ENCODE assay signal across 1 cellular context in the genomic region with DNA sequence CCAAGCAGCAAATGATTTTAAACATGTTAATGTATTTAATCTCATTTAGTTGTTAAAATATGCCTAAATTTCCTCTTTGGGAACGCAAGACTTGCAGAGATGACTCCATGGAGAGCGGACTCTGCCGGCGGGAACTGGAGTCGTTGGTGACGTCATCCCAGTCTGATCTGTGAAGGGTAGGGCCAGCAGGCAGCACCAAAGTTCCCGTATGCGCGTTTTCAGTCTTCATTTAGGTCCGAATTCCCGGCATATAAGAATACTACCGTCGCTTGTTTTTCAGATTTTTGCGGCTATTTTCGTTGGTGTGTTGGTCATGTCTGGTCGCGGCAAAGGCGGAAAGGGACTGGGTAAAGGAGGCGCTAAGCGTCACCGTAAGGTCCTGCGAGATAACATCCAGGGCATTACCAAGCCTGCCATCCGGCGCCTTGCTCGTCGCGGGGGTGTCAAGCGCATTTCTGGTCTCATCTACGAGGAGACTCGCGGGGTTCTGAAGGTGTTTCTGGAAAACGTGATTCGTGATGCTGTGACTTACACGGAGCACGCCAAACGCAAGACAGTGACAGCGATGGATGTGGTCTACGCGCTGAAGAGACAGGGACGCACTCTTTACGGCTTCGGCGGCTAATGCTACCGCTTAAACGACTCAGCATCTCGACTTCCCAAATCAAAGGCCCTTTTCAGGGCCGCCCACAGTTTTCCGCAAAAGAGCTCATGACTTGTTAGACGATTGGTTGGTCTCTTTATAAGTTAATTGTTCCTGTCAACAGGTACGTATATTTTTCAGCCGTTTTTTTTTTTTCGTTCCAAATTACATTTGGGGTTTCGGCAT.
A peak's percentile ranks its signal among the peaks of the same experiment; 100 is the strongest.
TF ChIP-seq lines count a peak whose summit lies in the region.

No MANE protein-coding gene starts in this region.

TF ChIP-seq in HepG2, 621 proteins besides CTCF, POLR2A, EP300 and RAD21 (continued from another document and continues in another):
- TF ChIP-seq, protein P1, sequence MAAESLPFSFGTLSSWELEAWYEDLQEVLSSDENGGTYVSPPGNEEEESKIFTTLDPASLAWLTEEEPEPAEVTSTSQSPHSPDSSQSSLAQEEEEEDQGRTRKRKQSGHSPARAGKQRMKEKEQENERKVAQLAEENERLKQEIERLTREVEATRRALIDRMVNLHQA (CRISPR knock-in tag; IDR thresholded peaks at IDR 0.05), result no peak
- TF ChIP-seq GFI1 (CRISPR knock-in tag; IDR thresholded peaks at IDR 0.05; ENCODE audit: borderline replicate concordance) (peak; percentile 71), ZNF839 (CRISPR knock-in tag; IDR thresholded peaks at IDR 0.05; ENCODE audit: borderline replicate concordance) (no peak; the same call in none of the 2 replicates), ZNF34 (CRISPR knock-in tag; IDR thresholded peaks at IDR 0.05; ENCODE audit: borderline replicate concordance) (0 out of 2 replicates have a peak, but pooled peaks have one; percentile 20), U2AF1 (optimal IDR thresholded peaks at IDR 0.05; ENCODE audit: low read depth, low read length) (peak; percentile 87), HNRNPUL1 (IDR thresholded peaks at IDR 0.05; ENCODE audit: low read depth, low read length) (no peak), HCFC1 (IDR thresholded peaks at IDR 0.05; ENCODE audit: low read depth, low read length) (0 out of 2 replicates have a peak, but pooled peaks have one; percentile 43), ZNF468 (CRISPR knock-in tag; IDR thresholded peaks at IDR 0.05) (no peak), HDAC1 (CRISPR knock-in tag; IDR thresholded peaks at IDR 0.05) (peak; percentile 93), GMEB2 (CRISPR knock-in tag; IDR thresholded peaks at IDR 0.05; ENCODE audit: low read depth) (no peak), REL (CRISPR knock-in tag; conservative IDR thresholded peaks at IDR 0.05) (peak; percentile 47; the same call in 1 of the 2 replicates), MAFF (IDR thresholded peaks at IDR 0.05; ENCODE audit: low read depth, low read length) (no peak), ZEB1 (IDR thresholded peaks at IDR 0.05; ENCODE audit: insufficient replicate concordance, low read depth) (peak; percentile 92), ZNF329 (CRISPR knock-in tag; IDR thresholded peaks at IDR 0.05; ENCODE audit: low read depth) (peak; percentile 71; the same call in 1 of the 2 replicates), NCOR1 (IDR thresholded peaks at IDR 0.05; ENCODE audit: borderline replicate concordance, low read length) (no peak), ETV5 (CRISPR knock-in tag; IDR thresholded peaks at IDR 0.05; ENCODE audit: borderline replicate concordance) (no peak), KLF11 (CRISPR knock-in tag; IDR thresholded peaks at IDR 0.05) (peak; percentile 53; the same call in 1 of the 2 replicates), SMAD1 (CRISPR knock-in tag; IDR thresholded peaks at IDR 0.05; ENCODE audit: borderline replicate concordance, low read depth) (no peak), ZNF660 (CRISPR knock-in tag; IDR thresholded peaks at IDR 0.05; ENCODE audit: borderline replicate concordance, low read depth) (0 out of 2 replicates have a peak, but pooled peaks have one; percentile 42), ZNF652 (CRISPR knock-in tag; IDR thresholded peaks at IDR 0.05; ENCODE audit: borderline replicate concordance, low read depth) (no peak; the same call in 1 of the 2 replicates), NONO (IDR thresholded peaks at IDR 0.05) (no peak), NONO (CRISPR knock-in tag; conservative IDR thresholded peaks at IDR 0.05) (peak; percentile 73; the same call in 1 of the 2 replicates), ZNF816 (CRISPR knock-in tag; IDR thresholded peaks at IDR 0.05; ENCODE audit: borderline replicate concordance) (peak; percentile 58; the same call in 1 of the 2 replicates), MEIS1 (CRISPR knock-in tag; IDR thresholded peaks at IDR 0.05; ENCODE audit: borderline replicate concordance) (no peak), SATB2 (CRISPR knock-in tag; IDR thresholded peaks at IDR 0.05) (peak; percentile 71), HNRNPL (IDR thresholded peaks at IDR 0.05; ENCODE audit: low read depth, low read length) (peak; percentile 93), ZFX (CRISPR knock-in tag; IDR thresholded peaks at IDR 0.05; ENCODE audit: low read depth) (peak; percentile 26; the same call in 1 of the 2 replicates), MTF2 (CRISPR knock-in tag; IDR thresholded peaks at IDR 0.05; ENCODE audit: borderline replicate concordance) (no peak), ZFP36L1 (CRISPR knock-in tag; IDR thresholded peaks at IDR 0.05) (peak; percentile 78; the same call in 1 of the 2 replicates), ZNF354B (CRISPR knock-in tag; IDR thresholded peaks at IDR 0.05) (no peak; the same call in 1 of the 2 replicates), GLI4 (CRISPR knock-in tag; IDR thresholded peaks at IDR 0.05; ENCODE audit: borderline replicate concordance) (peak; percentile 92; the same call in 1 of the 2 replicates), SPEN (CRISPR knock-in tag; IDR thresholded peaks at IDR 0.05; ENCODE audit: low read depth) (peak; percentile 92), HOXA9 (CRISPR knock-in tag; IDR thresholded peaks at IDR 0.05; ENCODE audit: borderline replicate concordance) (no peak), PCBP2 (optimal IDR thresholded peaks at IDR 0.05; ENCODE audit: low read depth, low read length, poor library complexity, severe bottlenecking) (no peak), E2F1 (CRISPR knock-in tag; IDR thresholded peaks at IDR 0.05) (peak; percentile 94), CEBPB (IDR thresholded peaks at IDR 0.05; ENCODE audit: borderline replicate concordance, low read depth, low read length) (no peak), RELA (CRISPR knock-in tag; IDR thresholded peaks at IDR 0.05) (peak; percentile 84; the same call in 1 of the 2 replicates), MXI1 (IDR thresholded peaks at IDR 0.05; ENCODE audit: borderline replicate concordance, low read depth, low read length) (peak; percentile 60; the same call in 1 of the 3 replicates), PHF21A (CRISPR knock-in tag; IDR thresholded peaks at IDR 0.05) (peak; percentile 90), NFKB2 (CRISPR knock-in tag; IDR thresholded peaks at IDR 0.05; ENCODE audit: borderline replicate concordance) (peak; percentile 62; the same call in 1 of the 2 replicates), ZNF766 (CRISPR knock-in tag; IDR thresholded peaks at IDR 0.05; ENCODE audit: borderline replicate concordance) (0 out of 2 replicates have a peak, but pooled peaks have one; percentile 64), ZSCAN29 (CRISPR knock-in tag; conservative IDR thresholded peaks at IDR 0.05) (0 out of 2 replicates have a peak, but pooled peaks have one; percentile 77), ZBTB25 (CRISPR knock-in tag; IDR thresholded peaks at IDR 0.05) (peak; percentile 88), DMAP1 (CRISPR knock-in tag; IDR thresholded peaks at IDR 0.05) (peak; percentile 54; the same call in 1 of the 2 replicates), MTA1 (CRISPR knock-in tag; IDR thresholded peaks at IDR 0.05; ENCODE audit: borderline replicate concordance) (peak; percentile 52; the same call in 1 of the 2 replicates), RAD51 (IDR thresholded peaks at IDR 0.05; ENCODE audit: borderline replicate concordance) (no peak), ETV6 (CRISPR knock-in tag; conservative IDR thresholded peaks at IDR 0.05) (peak; percentile 35; the same call in 1 of the 2 replicates), ZNF562 (CRISPR knock-in tag; IDR thresholded peaks at IDR 0.05; ENCODE audit: borderline replicate concordance) (no peak)
- TF ChIP-seq, protein P2, sequence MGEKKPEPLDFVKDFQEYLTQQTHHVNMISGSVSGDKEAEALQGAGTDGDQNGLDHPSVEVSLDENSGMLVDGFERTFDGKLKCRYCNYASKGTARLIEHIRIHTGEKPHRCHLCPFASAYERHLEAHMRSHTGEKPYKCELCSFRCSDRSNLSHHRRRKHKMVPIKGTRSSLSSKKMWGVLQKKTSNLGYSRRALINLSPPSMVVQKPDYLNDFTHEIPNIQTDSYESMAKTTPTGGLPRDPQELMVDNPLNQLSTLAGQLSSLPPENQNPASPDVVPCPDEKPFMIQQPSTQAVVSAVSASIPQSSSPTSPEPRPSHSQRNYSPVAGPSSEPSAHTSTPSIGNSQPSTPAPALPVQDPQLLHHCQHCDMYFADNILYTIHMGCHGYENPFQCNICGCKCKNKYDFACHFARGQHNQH (CRISPR knock-in tag; IDR thresholded peaks at IDR 0.05), result peak; percentile 95
- TF ChIP-seq, protein P3, sequence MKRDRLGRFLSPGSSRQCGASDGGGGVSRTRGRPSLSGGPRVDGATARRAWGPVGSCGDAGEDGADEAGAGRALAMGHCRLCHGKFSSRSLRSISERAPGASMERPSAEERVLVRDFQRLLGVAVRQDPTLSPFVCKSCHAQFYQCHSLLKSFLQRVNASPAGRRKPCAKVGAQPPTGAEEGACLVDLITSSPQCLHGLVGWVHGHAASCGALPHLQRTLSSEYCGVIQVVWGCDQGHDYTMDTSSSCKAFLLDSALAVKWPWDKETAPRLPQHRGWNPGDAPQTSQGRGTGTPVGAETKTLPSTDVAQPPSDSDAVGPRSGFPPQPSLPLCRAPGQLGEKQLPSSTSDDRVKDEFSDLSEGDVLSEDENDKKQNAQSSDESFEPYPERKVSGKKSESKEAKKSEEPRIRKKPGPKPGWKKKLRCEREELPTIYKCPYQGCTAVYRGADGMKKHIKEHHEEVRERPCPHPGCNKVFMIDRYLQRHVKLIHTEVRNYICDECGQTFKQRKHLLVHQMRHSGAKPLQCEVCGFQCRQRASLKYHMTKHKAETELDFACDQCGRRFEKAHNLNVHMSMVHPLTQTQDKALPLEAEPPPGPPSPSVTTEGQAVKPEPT (CRISPR knock-in tag; IDR thresholded peaks at IDR 0.05; ENCODE audit: low read depth), result no peak
- TF ChIP-seq, protein P4, sequence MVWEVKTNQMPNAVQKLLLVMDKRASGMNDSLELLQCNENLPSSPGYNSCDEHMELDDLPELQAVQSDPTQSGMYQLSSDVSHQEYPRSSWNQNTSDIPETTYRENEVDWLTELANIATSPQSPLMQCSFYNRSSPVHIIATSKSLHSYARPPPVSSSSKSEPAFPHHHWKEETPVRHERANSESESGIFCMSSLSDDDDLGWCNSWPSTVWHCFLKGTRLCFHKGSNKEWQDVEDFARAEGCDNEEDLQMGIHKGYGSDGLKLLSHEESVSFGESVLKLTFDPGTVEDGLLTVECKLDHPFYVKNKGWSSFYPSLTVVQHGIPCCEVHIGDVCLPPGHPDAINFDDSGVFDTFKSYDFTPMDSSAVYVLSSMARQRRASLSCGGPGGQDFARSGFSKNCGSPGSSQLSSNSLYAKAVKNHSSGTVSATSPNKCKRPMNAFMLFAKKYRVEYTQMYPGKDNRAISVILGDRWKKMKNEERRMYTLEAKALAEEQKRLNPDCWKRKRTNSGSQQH (CRISPR knock-in tag; IDR thresholded peaks at IDR 0.05; ENCODE audit: low read depth), result peak; percentile 96
- TF ChIP-seq, protein P5, sequence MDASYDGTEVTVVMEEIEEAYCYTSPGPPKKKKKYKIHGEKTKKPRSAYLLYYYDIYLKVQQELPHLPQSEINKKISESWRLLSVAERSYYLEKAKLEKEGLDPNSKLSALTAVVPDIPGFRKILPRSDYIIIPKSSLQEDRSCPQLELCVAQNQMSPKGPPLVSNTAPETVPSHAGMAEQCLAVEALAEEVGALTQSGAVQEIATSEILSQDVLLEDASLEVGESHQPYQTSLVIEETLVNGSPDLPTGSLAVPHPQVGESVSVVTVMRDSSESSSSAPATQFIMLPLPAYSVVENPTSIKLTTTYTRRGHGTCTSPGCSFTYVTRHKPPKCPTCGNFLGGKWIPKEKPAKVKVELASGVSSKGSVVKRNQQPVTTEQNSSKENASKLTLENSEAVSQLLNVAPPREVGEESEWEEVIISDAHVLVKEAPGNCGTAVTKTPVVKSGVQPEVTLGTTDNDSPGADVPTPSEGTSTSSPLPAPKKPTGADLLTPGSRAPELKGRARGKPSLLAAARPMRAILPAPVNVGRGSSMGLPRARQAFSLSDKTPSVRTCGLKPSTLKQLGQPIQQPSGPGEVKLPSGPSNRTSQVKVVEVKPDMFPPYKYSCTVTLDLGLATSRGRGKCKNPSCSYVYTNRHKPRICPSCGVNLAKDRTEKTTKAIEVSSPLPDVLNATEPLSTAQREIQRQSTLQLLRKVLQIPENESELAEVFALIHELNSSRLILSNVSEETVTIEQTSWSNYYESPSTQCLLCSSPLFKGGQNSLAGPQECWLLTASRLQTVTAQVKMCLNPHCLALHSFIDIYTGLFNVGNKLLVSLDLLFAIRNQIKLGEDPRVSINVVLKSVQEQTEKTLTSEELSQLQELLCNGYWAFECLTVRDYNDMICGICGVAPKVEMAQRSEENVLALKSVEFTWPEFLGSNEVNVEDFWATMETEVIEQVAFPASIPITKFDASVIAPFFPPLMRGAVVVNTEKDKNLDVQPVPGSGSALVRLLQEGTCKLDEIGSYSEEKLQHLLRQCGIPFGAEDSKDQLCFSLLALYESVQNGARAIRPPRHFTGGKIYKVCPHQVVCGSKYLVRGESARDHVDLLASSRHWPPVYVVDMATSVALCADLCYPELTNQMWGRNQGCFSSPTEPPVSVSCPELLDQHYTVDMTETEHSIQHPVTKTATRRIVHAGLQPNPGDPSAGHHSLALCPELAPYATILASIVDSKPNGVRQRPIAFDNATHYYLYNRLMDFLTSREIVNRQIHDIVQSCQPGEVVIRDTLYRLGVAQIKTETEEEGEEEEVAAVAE (CRISPR knock-in tag; IDR thresholded peaks at IDR 0.05; ENCODE audit: borderline replicate concordance), result no peak; the same call in 1 of the 2 replicates
